ENCODE assay signal across 17 cellular contexts in genomic region chr20:56506103-56506502, GRCh38. TPM values are rescaled to one million over a fixed set of nuclear protein-coding genes. Genes with fewer than 3 reads are reported as not detected.
"Had no signal": no experiment of that assay in that cellular context is flagged by ENCODE, and none has a peak within 500 bp of the region (broad histone marks: within the 10 kb centered on the region; RNA-seq: fewer than 3 reads in every experiment).

No MANE protein-coding gene starts in this region.

- H3K27ac ChIP-seq: transverse colon had no signal

- FAIRE-seq: small intestine, TTC549 had no signal

- H3K9me3 ChIP-seq: transverse colon had no signal

- DNase-seq: activated CD4-positive, alpha-beta T cell treated with anti-CD3 and anti-CD28 coated beads for 36 hours; activated CD4-positive, alpha-beta T cell treated with anti-CD3 and anti-CD28 coated beads, Interleukin-2, amount 50 U/mL, for 48 hours; activated gamma-delta T cell; amniotic stem cell; left colon; midbrain; nephron progenitor cell; small intestine; stimulated activated CD4-positive, alpha-beta T cell treated with anti-CD3 and anti-CD28 coated beads, Interleukin-15, amount 100 ng/mL, for 24 hours; stimulated activated CD4-positive, alpha-beta T cell treated with anti-CD3 and anti-CD28 coated beads, Interleukin-2, amount 100 ng/mL, for 48 hours; transverse colon had no signal

- H3K4me3 ChIP-seq: lung, transverse colon had no signal

- H3K4me1 ChIP-seq: transverse colon had no signal

- ATAC-seq: activated CD4-positive, alpha-beta T cell treated with anti-CD3 and anti-CD28 coated beads for 36 hours; esophagus mucosa; left colon; WTC11 had no signal

- H3K36me3 ChIP-seq: transverse colon had no signal

- H3K27me3 ChIP-seq: transverse colon had no signal

RNA-seq across cellular contexts. Expression of gene FAM209A, which starts 18.4 kb away (rescaled TPM):
- total RNA-seq: cardiac septum, esophagus mucosa, omental fat pad, transverse colon had no signal

RNA-seq across cellular contexts. Expression of gene FAM209B, which starts 26.9 kb away (rescaled TPM):
- total RNA-seq: cardiac septum, left colon, omental fat pad had no signal
